In genomic region chrX:103183912-103184311, GRCh38 we compare ENCODE assay signal across 12 cellular contexts.
"Had no signal": no experiment of that assay in that cellular context is flagged by ENCODE, and none has a peak within 500 bp of the region (broad histone marks: within the 10 kb centered on the region; RNA-seq: fewer than 3 reads in every experiment).

No MANE protein-coding gene starts in this region.

- FAIRE-seq: endometrium had no signal

- ATAC-seq: activated CD8-positive, alpha-beta T cell treated with anti-CD3 and anti-CD28 coated beads for 36 hours; esophagus mucosa had no signal

- H3K27ac ChIP-seq: dorsolateral prefrontal cortex, neural progenitor cell, ovary, uterus had no signal

- H3K4me3 Mint-ChIP-seq: activated CD8-positive, alpha-beta T cell treated with anti-CD3 and anti-CD28 coated beads for 36 hours; activated naive CD8-positive, alpha-beta T cell treated with anti-CD3 and anti-CD28 coated beads, Interleukin-2, amount 10 ng/mL, durations not matched to agents 7 days and 5 days; neural progenitor cell had no signal

- H3K27ac Mint-ChIP-seq: activated CD8-positive, alpha-beta T cell treated with anti-CD3 and anti-CD28 coated beads for 36 hours; activated naive CD8-positive, alpha-beta T cell treated with anti-CD3 and anti-CD28 coated beads, Interleukin-2, amount 10 ng/mL, durations not matched to agents 7 days and 5 days; neural progenitor cell had no signal

- H3K4me1 ChIP-seq: neural progenitor cell, uterus had no signal

- H3K4me1 Mint-ChIP-seq: activated naive CD8-positive, alpha-beta T cell treated with anti-CD3 and anti-CD28 coated beads, Interleukin-2, amount 10 ng/mL, durations not matched to agents 7 days and 5 days; neural progenitor cell had no signal

- H3K27me3 ChIP-seq: ovary, uterus had no signal

- H3K36me3 ChIP-seq: neural progenitor cell, ovary, uterus had no signal

- H3K4me3 ChIP-seq: dorsolateral prefrontal cortex, neural progenitor cell, ovary, uterus had no signal

- DNase-seq: activated CD8-positive, alpha-beta memory T cell treated with anti-CD3 and anti-CD28 coated beads, Interleukin-2, amount 50 U/mL, for 4 hours; activated CD8-positive, alpha-beta T cell treated with anti-CD3 and anti-CD28 coated beads for 36 hours; activated naive CD8-positive, alpha-beta T cell treated with anti-CD3 and anti-CD28 coated beads, Interleukin-2, amount 10 ng/mL, durations not matched to agents 7 days and 5 days; anterior cingulate cortex; dorsolateral prefrontal cortex; hypothalamus; ovary; stimulated activated CD4-positive, alpha-beta T cell treated with anti-CD3 and anti-CD28 coated beads, Interleukin-4, amount 100 ng/mL, for 24 hours; uterus had no signal

- H3K9ac ChIP-seq: neural progenitor cell had no signal

- H3K36me3 Mint-ChIP-seq: activated naive CD8-positive, alpha-beta T cell treated with anti-CD3 and anti-CD28 coated beads, Interleukin-2, amount 10 ng/mL, durations not matched to agents 7 days and 5 days; neural progenitor cell had no signal

- H3K9me3 ChIP-seq: ovary, uterus had no signal
